ENCODE assay signal across 11 cellular contexts in the genomic region with DNA sequence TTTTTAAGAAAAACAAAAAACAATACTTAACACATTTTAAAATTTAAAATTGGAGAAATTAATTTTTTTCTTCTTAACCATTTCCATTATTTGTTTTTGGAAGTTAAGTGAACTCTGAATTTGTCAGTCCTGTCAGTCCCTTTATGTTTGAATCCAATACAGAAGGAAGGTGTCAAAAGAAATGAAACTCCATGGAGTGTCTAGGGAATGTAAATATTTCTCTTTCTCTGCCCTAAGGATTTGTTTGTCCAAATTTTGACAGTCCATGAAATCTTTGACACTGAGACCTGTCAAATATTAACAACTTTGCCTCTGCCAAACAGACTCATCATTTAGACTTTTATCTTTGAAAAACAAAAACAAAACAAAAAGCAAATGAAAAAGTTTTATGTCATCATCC.
"Had no signal": no experiment of that assay in that cellular context is flagged by ENCODE, and none has a peak within 500 bp of the region (broad histone marks: within the 10 kb centered on the region; RNA-seq: fewer than 3 reads in every experiment).

No MANE protein-coding gene starts in this region.

- H3K4me1 ChIP-seq: HAP-1 had no signal

- ATAC-seq: GM23338, HCT116 had no signal

- H3K27ac ChIP-seq: GM23248 had no signal

- H3K4me2 ChIP-seq: GM23338 had no signal

- H3K9me3 ChIP-seq: HAP-1 had no signal

- FAIRE-seq: H1, H54 had no signal

- H2AFZ ChIP-seq: GM23248, GM23338 had no signal

- H3K36me3 ChIP-seq: HAP-1 had no signal

- H3K9ac ChIP-seq: GM23248 had no signal

- DNase-seq: GM23248, GOT3, H7, H9, HCEC 1CT, HFFc6 had no signal

- H3K4me3 ChIP-seq: GM23248, GM23338, HAP-1 had no signal
